Comparison of ENCODE assay signal across 8 cellular contexts in genomic region chr4:120554086-120554485, GRCh38.
"Had no signal": no experiment of that assay in that cellular context is flagged by ENCODE, and none has a peak within 500 bp of the region (broad histone marks: within the 10 kb centered on the region; RNA-seq: fewer than 3 reads in every experiment).

No MANE protein-coding gene starts in this region.

- DNase-seq: GOT3, H9, HCEC 1CT, HFFc6, KBM-7 had no signal

- H3K27me3 Mint-ChIP-seq: IgD-negative memory B cell had no signal

- H3K9me3 Mint-ChIP-seq: H9, HFFc6, IgD-negative memory B cell had no signal

- H3K27ac ChIP-seq: HL-60 had no signal

- ATAC-seq: HepG2 had no signal

- H3K4me3 Mint-ChIP-seq: H9, HFFc6, IgD-negative memory B cell had no signal

- H3K4me1 Mint-ChIP-seq: IgD-negative memory B cell had no signal

- H3K27ac Mint-ChIP-seq: HFFc6 had no signal
